Comparison of ENCODE assay signal across 19 cellular contexts in the genomic region with DNA sequence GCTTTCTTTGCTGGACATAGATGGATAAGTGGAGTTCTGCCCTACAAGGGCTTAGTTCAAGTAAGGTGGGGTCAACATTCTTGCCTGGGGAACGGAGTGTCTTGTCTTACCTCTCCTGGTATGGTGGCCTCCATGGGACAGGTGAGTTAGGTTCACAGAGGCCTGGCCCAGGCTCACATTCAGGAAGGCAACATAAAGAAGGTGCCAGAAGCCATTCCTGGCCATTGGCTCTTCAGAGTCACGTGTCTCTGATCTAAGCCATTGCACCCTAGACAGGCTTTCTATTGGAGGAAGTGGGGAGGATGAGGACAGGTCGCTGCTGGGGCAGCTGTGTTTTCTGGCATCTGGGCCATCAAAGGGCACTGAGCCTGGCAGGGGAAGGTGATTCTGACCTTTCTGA.
"Had no signal": no experiment of that assay in that cellular context is flagged by ENCODE, and none has a peak within 500 bp of the region (broad histone marks: within the 10 kb centered on the region; RNA-seq: fewer than 3 reads in every experiment).

No MANE protein-coding gene starts in this region.

- H3K27me3 ChIP-seq: gastrocnemius medialis, right atrium auricular region, testis had no signal

- H3K4me1 ChIP-seq: gastrocnemius medialis, prostate gland, right atrium auricular region, tibial artery had no signal

- H3K9me3 ChIP-seq: gastrocnemius medialis, lower lobe of right lung, mucosa of descending colon, prostate gland, right atrium auricular region, testis, tibial artery had no signal

- DNase-seq: cortex of kidney; effector memory CD8-positive, alpha-beta T cell; foreskin fibroblast; gastrocnemius medialis; head of caudate nucleus; left ventricle myocardium superior; lower lobe of right lung; mucosa of descending colon; naive B cell; nucleus accumbens; stimulated activated CD4-positive, alpha-beta T cell treated with anti-CD3 and anti-CD28 coated beads, Interleukin-2, amount 100 ng/mL, for 24 hours; stimulated activated CD4-positive, alpha-beta T cell treated with anti-CD3 and anti-CD28 coated beads, Interleukin-4, amount 100 ng/mL, for 24 hours; stimulated activated naive CD4-positive, alpha-beta T cell treated with Interleukin-2 at 50 U/mL for 16 hours; substantia nigra; testis; tibial artery had no signal

- H3K4me3 ChIP-seq: gastrocnemius medialis, lower lobe of right lung, mucosa of descending colon, prostate gland, right atrium auricular region, smooth muscle cell, testis, tibial artery had no signal

- H3K4me2 ChIP-seq: smooth muscle cell had no signal

- H3K36me3 ChIP-seq: gastrocnemius medialis, lower lobe of right lung, prostate gland, right atrium auricular region, tibial artery had no signal

- H3K27ac ChIP-seq: gastrocnemius medialis, lower lobe of right lung, prostate gland, right atrium auricular region, testis, tibial artery had no signal
